Comparison of ENCODE assay signal across 2 cellular contexts in genomic region chr11:118427707-118428106, GRCh38.
TF ChIP-seq lines count a peak whose summit lies in the region.

No MANE protein-coding gene starts in this region.

TF ChIP-seq in HCT116, 20 proteins besides CTCF, POLR2A, EP300 and RAD21:
- TF ChIP-seq, protein P1, sequence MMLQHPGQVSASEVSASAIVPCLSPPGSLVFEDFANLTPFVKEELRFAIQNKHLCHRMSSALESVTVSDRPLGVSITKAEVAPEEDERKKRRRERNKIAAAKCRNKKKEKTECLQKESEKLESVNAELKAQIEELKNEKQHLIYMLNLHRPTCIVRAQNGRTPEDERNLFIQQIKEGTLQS (IDR thresholded peaks at IDR 0.05): no peak
- TF ChIP-seq SP1 (IDR thresholded peaks at IDR 0.05; ENCODE audit: low read depth): no peak
- no peak for TF ChIP-seq SIN3A (IDR thresholded peaks at IDR 0.05; ENCODE audit: low read depth)
- no peak for TF ChIP-seq REST (IDR thresholded peaks at IDR 0.05; ENCODE audit: low read depth)
- TF ChIP-seq TCF7L2 (IDR thresholded peaks at IDR 0.05; ENCODE audit: borderline replicate concordance, extremely low read depth, insufficient read depth, insufficient read length): no peak
- no peak for TF ChIP-seq YY1 (IDR thresholded peaks at IDR 0.05; ENCODE audit: extremely low read depth, insufficient replicate concordance, low read depth, low read length)
- TF ChIP-seq ZNF274 (IDR thresholded peaks at IDR 0.05; ENCODE audit: low read depth, low read length): no peak
- TF ChIP-seq CBX3 (IDR thresholded peaks at IDR 0.05; ENCODE audit: low read depth): no peak
- no peak for TF ChIP-seq CEBPB (IDR thresholded peaks at IDR 0.05; ENCODE audit: low read depth)
- no peak for TF ChIP-seq MAX (IDR thresholded peaks at IDR 0.05)
- TF ChIP-seq ELF1 (IDR thresholded peaks at IDR 0.05; ENCODE audit: borderline replicate concordance, low read depth): no peak
- TF ChIP-seq EZH2 (IDR thresholded peaks at IDR 0.05): no peak
- no peak for TF ChIP-seq EZH2phosphoT487 (IDR thresholded peaks at IDR 0.05; ENCODE audit: borderline replicate concordance)
- TF ChIP-seq ZBTB33 (IDR thresholded peaks at IDR 0.05; ENCODE audit: extremely low read depth, insufficient replicate concordance, low read length): no peak
- TF ChIP-seq FOSL1 (IDR thresholded peaks at IDR 0.05; ENCODE audit: low read depth): no peak
- no peak for TF ChIP-seq SRF (IDR thresholded peaks at IDR 0.05; ENCODE audit: low read depth)
- no peak for TF ChIP-seq POLR2AphosphoS5 (IDR thresholded peaks at IDR 0.05; ENCODE audit: low read depth, low read length)
- TF ChIP-seq JUND (IDR thresholded peaks at IDR 0.05): no peak

TF ChIP-seq in GM12878, 131 proteins besides CTCF, POLR2A, EP300 and RAD21:
- TF ChIP-seq CBX5 (IDR thresholded peaks at IDR 0.05; ENCODE audit: low read depth) (no peak), NR2F1 (conservative IDR thresholded peaks at IDR 0.05) (0 out of 2 replicates have a peak, but pooled peaks have one; percentile 21)
